Comparison of ENCODE assay signal across 14 cellular contexts in the genomic region with DNA sequence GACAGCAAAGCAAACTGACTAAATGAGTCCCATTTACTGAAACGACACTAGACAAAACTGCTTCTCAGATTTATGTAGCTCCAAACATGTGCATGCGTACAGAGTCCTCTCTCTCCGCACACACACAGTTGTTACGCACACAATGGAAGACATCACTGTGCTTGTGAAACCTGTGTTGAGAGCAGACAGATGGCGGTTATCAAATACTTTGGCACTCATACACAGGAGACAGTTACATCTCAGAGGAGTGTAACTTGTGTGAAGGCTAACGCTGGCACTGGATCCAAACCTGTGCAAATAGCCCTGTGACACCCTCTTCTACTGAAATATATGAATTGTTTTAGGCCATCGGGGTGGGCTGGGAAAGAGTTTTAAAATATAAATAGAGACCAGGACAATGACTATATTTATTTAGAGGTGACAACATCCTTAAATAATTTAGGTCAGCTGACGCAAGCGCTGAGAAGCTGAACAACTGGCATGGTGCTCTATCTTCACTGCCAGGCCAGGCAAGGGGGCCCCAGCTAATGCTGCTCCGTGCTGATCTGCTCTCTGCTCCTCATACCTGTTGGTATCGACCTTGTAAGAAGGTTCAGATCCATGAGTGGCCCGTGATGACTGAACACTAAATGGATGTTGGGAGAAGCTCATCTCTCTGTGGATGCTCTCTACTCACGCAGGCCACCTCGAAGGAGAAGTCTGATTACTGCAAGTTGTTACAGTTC.
DNase-seq lines count a peak whose midpoint lies in the region; ATAC-seq and TF ChIP-seq lines count a peak whose summit lies in the region.
"Had no signal": no experiment of that assay in that cellular context is flagged by ENCODE, and none has a peak within 500 bp of the region (broad histone marks: within the 10 kb centered on the region; RNA-seq: fewer than 3 reads in every experiment).

No MANE protein-coding gene starts in this region.

- no peaks in the 10 kb centered on the region for H3K36me3 Mint-ChIP-seq in glutamatergic neuron (ENCODE audit: unreplicated experiment)
- peaks cover 5% of the 10 kb centered on the region for H3K36me3 Mint-ChIP-seq in stimulated activated memory B cell treated with anti-CD40 and anti-IgM and Interleukin-4, amounts not matched to agents 10 μg/mL and 1 μg/mL and 100 μg/mL, for 72 hours

- intact Hi-C loops in IMR-90 (cut with micrococcal nuclease) = no loop called here
- intact Hi-C loops in sciatic nerve (cut with DNase I) = no loop called here

- H3K9me3 ChIP-seq in IMR-90 (ENCODE audit: control insufficient read depth, insufficient read depth, low read length) (no peaks in the 10 kb centered on the region), tibial nerve (no peaks in the 10 kb centered on the region)
- H3K9me3 ChIP-seq: BLaER1 treated with 17β-estradiol and CSF1 and Interleukin-3, amounts not matched to agents 10 nM and 100 nM had no signal

- no peak overlapping the region for H3K23ac ChIP-seq in IMR-90 (ENCODE audit: low read depth, low read length)

- H3K36me3 ChIP-seq in IMR-90 (ENCODE audit: control insufficient read depth, insufficient read depth, low read length) = no peaks in the 10 kb centered on the region
- H3K36me3 ChIP-seq in tibial nerve = no peaks in the 10 kb centered on the region
- H3K36me3 ChIP-seq: BLaER1 treated with 17β-estradiol and CSF1 and Interleukin-3, amounts not matched to agents 10 nM and 100 nM had no signal

- TF ChIP-seq RAD21 in IMR-90 (IDR thresholded peaks at IDR 0.05; ENCODE audit: low read length) = no peak

- H3K79me1 ChIP-seq in IMR-90 (ENCODE audit: low read depth in 1 of 2, low read length in 2 of 2) = no peaks in the 10 kb centered on the region

- H3K9me1 ChIP-seq in IMR-90 (ENCODE audit: insufficient read depth, low read length) = peaks cover 2% of the 10 kb centered on the region

- H3K14ac ChIP-seq in IMR-90 (replicated peaks; ENCODE audit: low read depth, low read length) = peak overlapping the region; percentile 43; the same call in 1 of the 2 replicates

- H3K9me3 Mint-ChIP-seq in glutamatergic neuron (ENCODE audit: unreplicated experiment) = peaks cover 1% of the 10 kb centered on the region
- no peaks in the 10 kb centered on the region for H3K9me3 Mint-ChIP-seq in stimulated activated memory B cell treated with anti-CD40 and anti-IgM and Interleukin-4, amounts not matched to agents 10 μg/mL and 1 μg/mL and 100 μg/mL, for 72 hours
- H3K9me3 Mint-ChIP-seq: activated T-cell treated with anti-CD3 and anti-CD28 coated beads, Interleukin-2, amount 50 U/mL, for 24 hours; dendritic cell treated with granulocyte-macrophage colony-stimulating factor and Interleukin-4, amounts not matched to agents 40 ng/mL and 50 ng/mL, for 4 days; GM23338 had no signal

- 0 out of 2 replicates have a peak overlapping the region, but pooled peaks have one; percentile 16 for H2BK20ac ChIP-seq in IMR-90 (ENCODE audit: low read depth, low read length)

- peak overlapping the region; percentile 33 for H3K4ac ChIP-seq in IMR-90 (ENCODE audit: low read depth, low read length)

- WGBS in IMR-90 (ENCODE audit: extremely low coverage in 2 of 2, insufficient read length in 1 of 2), 2 experiments = 100% methylated on average over 2 of the region's 14 CpGs; no CpG with 5 or more reads in 1 of the 2 experiments
- 71 to 76% methylated on average over 14 of the region's 14 CpGs for WGBS in tibial nerve, 2 donors

- H3K56ac ChIP-seq in IMR-90 (ENCODE audit: extremely low read depth, insufficient read depth, low read length) = no peak overlapping the region

- no peak overlapping the region; the same call in 1 of the 2 replicates for H2BK120ac ChIP-seq in IMR-90 (ENCODE audit: low read depth, low read length)

- dilution Hi-C loops in IMR-90 (cut with HindIII; ENCODE audit: low sequenced_read_pairs, unreplicated experiment) = no loop called here

- no peak overlapping the region for H4K8ac ChIP-seq in IMR-90 (ENCODE audit: low read depth in 2 of 2, low read length in 2 of 2)

- ATAC-seq in IMR-90 (ENCODE audit: low read depth) (no peak), sciatic nerve (peak; percentile 38)
- no peak for ATAC-seq in stimulated activated memory B cell treated with anti-CD40 and anti-IgM and Interleukin-4, amounts not matched to agents 10 μg/mL and 1 μg/mL and 100 μg/mL, for 72 hours
- ATAC-seq: stimulated activated naive CD8-positive, alpha-beta T cell treated with anti-CD3 and anti-CD28 coated beads, Interleukin-15, Interleukin-2, amounts not matched to agents 100 U/mL and 50 U/mL, for 24 hours had no signal

- no peak overlapping the region for H2BK5ac ChIP-seq in IMR-90 (ENCODE audit: low read depth, low read length, poor library complexity, severe bottlenecking)

- H4K91ac ChIP-seq in IMR-90 (ENCODE audit: insufficient read depth, low read depth, low read length) = no peak overlapping the region

- H3K4me1 ChIP-seq in IMR-90 (ENCODE audit: control insufficient read depth, insufficient read depth, low read length) (peaks cover 8% of the 10 kb centered on the region), tibial nerve (peaks cover 0 to 15% (median 0%) of the 10 kb centered on the region in 4 donors)
- H3K4me1 ChIP-seq: BLaER1 treated with 17β-estradiol and CSF1 and Interleukin-3, amounts not matched to agents 10 nM and 100 nM had no signal

- TF ChIP-seq POLR2A in IMR-90 (IDR thresholded peaks at IDR 0.05; ENCODE audit: low read depth, low read length) (no peak), tibial nerve (IDR thresholded peaks at IDR 0.05) (no peak)

- in situ Hi-C loops in IMR-90 (cut with MboI; ENCODE audit: low sequenced_read_pairs) = no loop called here

- H3K18ac ChIP-seq in IMR-90 (ENCODE audit: low read depth, low read length) = 0 out of 2 replicates have a peak overlapping the region, but pooled peaks have one; percentile 82

- no peak overlapping the region for H3K4me3 Mint-ChIP-seq in glutamatergic neuron (ENCODE audit: unreplicated experiment)
- H3K4me3 Mint-ChIP-seq in stimulated activated memory B cell treated with anti-CD40 and anti-IgM and Interleukin-4, amounts not matched to agents 10 μg/mL and 1 μg/mL and 100 μg/mL, for 72 hours = no peak overlapping the region
- H3K4me3 Mint-ChIP-seq: activated T-cell treated with anti-CD3 and anti-CD28 coated beads, Interleukin-2, amount 50 U/mL, for 24 hours; dendritic cell treated with granulocyte-macrophage colony-stimulating factor and Interleukin-4, amounts not matched to agents 40 ng/mL and 50 ng/mL, for 4 days; GM23338 had no signal

- CTCF ChIA-PET in IMR-90 (lab: Yijun Ruan, JAX) = interaction anchor here (1.2 kb wide), 1 partner anchor 17 kb away, joined by 4 read pairs; no protein-coding TSS in a partner anchor

- no peak overlapping the region for H2AFZ ChIP-seq in IMR-90 (replicated peaks; ENCODE audit: low read length, poor library complexity)
- H2AFZ ChIP-seq: GM23338 had no signal

- no peak overlapping the region for H3K27ac ChIP-seq in IMR-90 (ENCODE audit: insufficient read depth, low read length)
- no peak overlapping the region for H3K27ac ChIP-seq in tibial nerve
- H3K27ac ChIP-seq: BLaER1 treated with 17β-estradiol and CSF1 and Interleukin-3, amounts not matched to agents 10 nM and 100 nM had no signal

- H2BK15ac ChIP-seq in IMR-90 (ENCODE audit: low read depth, low read length) = peak overlapping the region; percentile 3; the same call in 1 of the 3 replicates

- DNase-seq in IMR-90 (no peak), NCI-H524 treated with DMSO at 0.1 percent for 48 hours (lab: John Stamatoyannopoulos, UW) (peak; percentile 59), glutamatergic neuron (no peak), sciatic nerve (ENCODE audit: low spot score) (no peak), epidermal melanocyte (ENCODE audit: insufficient read length, low spot score) (no peak), foreskin melanocyte (no peak), tibial nerve (ENCODE audit: low spot score in 2 of 2) (no peak)
- DNase-seq: activated T-cell treated with anti-CD3 and anti-CD28 coated beads, Interleukin-2, amount 50 U/mL, for 24 hours; GDM1; stimulated activated naive CD8-positive, alpha-beta T cell treated with anti-CD3 and anti-CD28 coated beads, Interleukin-15, Interleukin-2, amounts not matched to agents 100 U/mL and 50 U/mL, for 24 hours had no signal

- peak overlapping the region; percentile 18; the same call in 1 of the 2 replicates for H2AK5ac ChIP-seq in IMR-90 (ENCODE audit: low read depth, low read length)

- peaks cover 13% of the 10 kb centered on the region for H3K4me1 Mint-ChIP-seq in glutamatergic neuron (ENCODE audit: low read depth, unreplicated experiment)
- no peaks in the 10 kb centered on the region for H3K4me1 Mint-ChIP-seq in stimulated activated memory B cell treated with anti-CD40 and anti-IgM and Interleukin-4, amounts not matched to agents 10 μg/mL and 1 μg/mL and 100 μg/mL, for 72 hours

- H3K4me3 ChIP-seq in IMR-90 (ENCODE audit: insufficient read depth, low read depth, low read length) (no peak overlapping the region), tibial nerve (no peak overlapping the region)
- H3K4me3 ChIP-seq: BLaER1 treated with 17β-estradiol and CSF1 and Interleukin-3, amounts not matched to agents 10 nM and 100 nM; GM23338 had no signal

- POLR2A ChIA-PET in IMR-90 (lab: Charles Lee; ENCODE audit: unreplicated experiment) = no interaction called here

- peak overlapping the region; percentile 76 for H3K27ac Mint-ChIP-seq in glutamatergic neuron (ENCODE audit: unreplicated experiment)
- no peak overlapping the region for H3K27ac Mint-ChIP-seq in stimulated activated memory B cell treated with anti-CD40 and anti-IgM and Interleukin-4, amounts not matched to agents 10 μg/mL and 1 μg/mL and 100 μg/mL, for 72 hours
- H3K27ac Mint-ChIP-seq: activated T-cell treated with anti-CD3 and anti-CD28 coated beads, Interleukin-2, amount 50 U/mL, for 24 hours; dendritic cell treated with granulocyte-macrophage colony-stimulating factor and Interleukin-4, amounts not matched to agents 40 ng/mL and 50 ng/mL, for 4 days; GM23338 had no signal

- no TSS peak for BruUV-seq in IMR-90 (replicated peaks; lab: Mats Ljungman, UMichigan)

- H3K9ac ChIP-seq in IMR-90 (ENCODE audit: low read depth, low read length) = no peak overlapping the region
- H3K9ac ChIP-seq: BLaER1 treated with 17β-estradiol and CSF1 and Interleukin-3, amounts not matched to agents 10 nM and 100 nM had no signal

- no peak for TF ChIP-seq EP300 in tibial nerve (IDR thresholded peaks at IDR 0.05)

- H2AK9ac ChIP-seq in IMR-90 (replicated peaks; ENCODE audit: low read depth, low read length, poor library complexity) = no peak overlapping the region

- H3K27me3 ChIP-seq in IMR-90 (ENCODE audit: control insufficient read depth, insufficient read depth, low read length) (no peaks in the 10 kb centered on the region), tibial nerve (no peaks in the 10 kb centered on the region)
- H3K27me3 ChIP-seq: BLaER1 treated with 17β-estradiol and CSF1 and Interleukin-3, amounts not matched to agents 10 nM and 100 nM had no signal

- H3K4me2 ChIP-seq in IMR-90 (ENCODE audit: low read depth, low read length) = no peak overlapping the region
- H3K4me2 ChIP-seq: BLaER1 treated with 17β-estradiol and CSF1 and Interleukin-3, amounts not matched to agents 10 nM and 100 nM; GM23338 had no signal

- no peaks in the 10 kb centered on the region for H4K20me1 ChIP-seq in IMR-90 (ENCODE audit: insufficient read depth, low read length)
- H4K20me1 ChIP-seq: BLaER1 treated with 17β-estradiol and CSF1 and Interleukin-3, amounts not matched to agents 10 nM and 100 nM had no signal

- no peaks in the 10 kb centered on the region for H3K27me3 Mint-ChIP-seq in glutamatergic neuron (ENCODE audit: unreplicated experiment)
- H3K27me3 Mint-ChIP-seq in stimulated activated memory B cell treated with anti-CD40 and anti-IgM and Interleukin-4, amounts not matched to agents 10 μg/mL and 1 μg/mL and 100 μg/mL, for 72 hours = no peaks in the 10 kb centered on the region
- H3K27me3 Mint-ChIP-seq: activated T-cell treated with anti-CD3 and anti-CD28 coated beads, Interleukin-2, amount 50 U/mL, for 24 hours had no signal

- H4K5ac ChIP-seq in IMR-90 (ENCODE audit: low read depth, low read length) = no peak overlapping the region

- no peak for TF ChIP-seq CTCF in IMR-90 (conservative IDR thresholded peaks at IDR 0.05; ENCODE audit: low read depth, low read length)
- no peak for TF ChIP-seq CTCF in glutamatergic neuron (IDR thresholded peaks at IDR 0.05; ENCODE audit: partially characterized antibody, unreplicated experiment)
- TF ChIP-seq CTCF in tibial nerve (IDR thresholded peaks at IDR 0.05) = no peak
